In genomic region chr2:46134531-46135229, GRCh38 we compare ENCODE assay signal across 12 cellular contexts.
DNase-seq lines count a peak whose midpoint lies in the region; TF ChIP-seq lines count a peak whose summit lies in the region.
"Had no signal": no experiment of that assay in that cellular context is flagged by ENCODE, and none has a peak within 500 bp of the region (broad histone marks: within the 10 kb centered on the region; RNA-seq: fewer than 3 reads in every experiment).

No MANE protein-coding gene starts in this region.

- CTCF ChIA-PET in BJ (lab: Yijun Ruan, JAX), result interaction anchor here (1.4 kb wide), 1 partner anchor 10 kb away, joined by 3 read pairs; no protein-coding TSS in a partner anchor

- POLR2A ChIA-PET in BJ (lab: Charles Lee), result no interaction called here

- DNase-seq in BJ (ENCODE audit: low read depth), result peak; percentile 35
- DNase-seq in RPMI7951 (ENCODE audit: low read depth), result peak; percentile 86
- DNase-seq in fibroblast of mammary gland (ENCODE audit: low read depth), result peak; percentile 71
- peak; percentile 36 for DNase-seq in osteocyte (ENCODE audit: extremely low spot score, unreplicated experiment)
- DNase-seq in LoVo (ENCODE audit: low spot score), result no peak
- DNase-seq in KG1 (lab: John Stamatoyannopoulos, UW), result no peak
- DNase-seq in ACHN, result no peak
- no peak for DNase-seq in posterior cingulate gyrus
- DNase-seq: amniotic stem cell; CD4-positive, CD25-positive, alpha-beta regulatory T cell had no signal

- H3K27ac Mint-ChIP-seq in osteocyte (ENCODE audit: unreplicated experiment), result no peak overlapping the region
- H3K27ac Mint-ChIP-seq: CD4-positive, CD25-positive, alpha-beta regulatory T cell had no signal

- H3K4me3 Mint-ChIP-seq in osteocyte (ENCODE audit: unreplicated experiment), result no peak overlapping the region
- H3K4me3 Mint-ChIP-seq: CD4-positive, CD25-positive, alpha-beta regulatory T cell had no signal

- TF ChIP-seq CTCF in BJ (IDR thresholded peaks at IDR 0.05; ENCODE audit: insufficient read depth, low read depth, low read length) (no peak), fibroblast of mammary gland (conservative IDR thresholded peaks at IDR 0.05; ENCODE audit: control insufficient read depth, insufficient read depth, low read depth, low read length) (no peak), osteocyte (IDR thresholded peaks at IDR 0.05) (no peak)

- H3K36me3 ChIP-seq in BJ (ENCODE audit: control insufficient read depth, insufficient read depth, low read length), result no peaks in the 10 kb centered on the region

- H3K4me3 ChIP-seq in BJ (ENCODE audit: low read depth, low read length) (no peak overlapping the region), fibroblast of mammary gland (ENCODE audit: control insufficient read depth, low read depth, low read length) (no peak overlapping the region)
- H3K4me3 ChIP-seq: GM12878, PC-9 had no signal

- H3K9me3 Mint-ChIP-seq in osteocyte (ENCODE audit: unreplicated experiment), result no peaks in the 10 kb centered on the region
- H3K9me3 Mint-ChIP-seq: CD4-positive, CD25-positive, alpha-beta regulatory T cell had no signal

- no peaks in the 10 kb centered on the region for H3K27me3 Mint-ChIP-seq in osteocyte (ENCODE audit: unreplicated experiment)

- intact Hi-C loops in posterior cingulate gyrus (cut with DNase I), result no loop called here

- H3K4me1 Mint-ChIP-seq in osteocyte (ENCODE audit: unreplicated experiment), result peaks cover 19% of the 10 kb centered on the region
- H3K4me1 Mint-ChIP-seq: CD4-positive, CD25-positive, alpha-beta regulatory T cell had no signal

- no peaks in the 10 kb centered on the region for H3K27me3 ChIP-seq in BJ (ENCODE audit: control insufficient read depth, insufficient read depth, low read length)

- peaks cover 3% of the 10 kb centered on the region for H3K36me3 Mint-ChIP-seq in osteocyte (ENCODE audit: unreplicated experiment)

- in situ Hi-C loops in ACHN (cut with HindIII; ENCODE audit: low pct_ligation_motif_present, low pct_unique_long_range_greater_than_20kb, low sequenced_read_pairs), result no loop called here

Comparison
In these comparisons a context has a peak if more than half of its experiments do, and no peak if none do; other contexts are left out.
1. DNase-seq: peak in BJ (single experiment), RPMI7951 (single experiment), fibroblast of mammary gland (single experiment) and osteocyte (single experiment); none in LoVo (single experiment), KG1 (single experiment), ACHN (single experiment) and posterior cingulate gyrus (0 of 10).